8 cellular contexts compared by ENCODE assay signal in genomic region chr1:228085287-228085926, GRCh38. TPM values are rescaled to one million over a fixed set of nuclear protein-coding genes. Genes with fewer than 3 reads are reported as not detected.
DNase-seq lines count a peak whose midpoint lies in the region; ATAC-seq and TF ChIP-seq lines count a peak whose summit lies in the region.

No MANE protein-coding gene starts in this region.

- H3K4me3 Mint-ChIP-seq in activated CD4-positive, alpha-beta T cell treated with anti-CD3 and anti-CD28 coated beads, Interleukin-2, amount 10 ng/mL, durations not matched to agents 24 days and 14 days: peak overlapping the region; percentile 97
- H3K4me3 Mint-ChIP-seq in activated CD8-positive, alpha-beta T cell treated with anti-CD3 and anti-CD28 coated beads, Interleukin-2, amount 10 ng/mL, durations not matched to agents 7 days and 5 days: peak overlapping the region; percentile 94
- H3K4me3 Mint-ChIP-seq in stimulated activated naive CD8-positive, alpha-beta T cell treated with anti-CD3 and anti-CD28 coated beads, Interleukin-15, amount 100 ng/mL, for 72 hours: peak overlapping the region; percentile 92 to 95

- peak overlapping the region in 1 of 2 donors; percentile 78 for H3K4me3 ChIP-seq in right atrium auricular region

- ATAC-seq in activated CD8-positive, alpha-beta T cell treated with anti-CD3 and anti-CD28 coated beads, Interleukin-2, amount 10 ng/mL, durations not matched to agents 7 days and 5 days: no peak
- no peak for ATAC-seq in stimulated activated naive CD8-positive, alpha-beta T cell treated with anti-CD3 and anti-CD28 coated beads, Interleukin-15, amount 100 ng/mL, for 72 hours

- CTCF ChIA-PET in activated CD8-positive, alpha-beta T cell treated with anti-CD3 and anti-CD28 coated beads, Interleukin-2, amount 10 ng/mL, durations not matched to agents 7 days and 5 days (lab: Charles Lee): interaction anchor here (1.5 kb wide), 1 partner anchor 17 kb away, joined by 4 read pairs; no protein-coding TSS in a partner anchor

- TF ChIP-seq CTCF in right atrium auricular region (IDR thresholded peaks at IDR 0.05): no peak

- no peaks in the 10 kb centered on the region for H3K9me3 Mint-ChIP-seq in activated CD4-positive, alpha-beta T cell treated with anti-CD3 and anti-CD28 coated beads, Interleukin-2, amount 10 ng/mL, durations not matched to agents 24 days and 14 days
- no peaks in the 10 kb centered on the region for H3K9me3 Mint-ChIP-seq in activated CD8-positive, alpha-beta T cell treated with anti-CD3 and anti-CD28 coated beads, Interleukin-2, amount 10 ng/mL, durations not matched to agents 7 days and 5 days (ENCODE audit: insufficient read depth)
- H3K9me3 Mint-ChIP-seq in stimulated activated naive CD8-positive, alpha-beta T cell treated with anti-CD3 and anti-CD28 coated beads, Interleukin-15, amount 100 ng/mL, for 72 hours: no peaks in the 10 kb centered on the region

- H3K36me3 ChIP-seq in right atrium auricular region: peaks cover 12% of the 10 kb centered on the region

- POLR2A ChIA-PET in activated CD8-positive, alpha-beta T cell treated with anti-CD3 and anti-CD28 coated beads, Interleukin-2, amount 10 ng/mL, durations not matched to agents 7 days and 5 days (lab: Charles Lee): no interaction called here

- H3K27me3 ChIP-seq in right atrium auricular region: no peaks in the 10 kb centered on the region

- H3K36me3 Mint-ChIP-seq in activated CD4-positive, alpha-beta T cell treated with anti-CD3 and anti-CD28 coated beads, Interleukin-2, amount 10 ng/mL, durations not matched to agents 24 days and 14 days (ENCODE audit: low read depth): peaks cover 44% of the 10 kb centered on the region
- H3K36me3 Mint-ChIP-seq in activated CD8-positive, alpha-beta T cell treated with anti-CD3 and anti-CD28 coated beads, Interleukin-2, amount 10 ng/mL, durations not matched to agents 7 days and 5 days (ENCODE audit: low read depth): peaks cover 64% of the 10 kb centered on the region

- DNase-seq in activated CD4-positive, alpha-beta T cell treated with anti-CD3 and anti-CD28 coated beads, Interleukin-2, amount 10 ng/mL, durations not matched to agents 24 days and 14 days: no peak
- DNase-seq in activated CD4-positive, alpha-beta T cell treated with anti-CD3 and anti-CD28 coated beads for 1 hour: no peak
- DNase-seq in activated CD8-positive, alpha-beta T cell treated with anti-CD3 and anti-CD28 coated beads, Interleukin-2, amount 10 ng/mL, durations not matched to agents 7 days and 5 days: no peak
- DNase-seq in right atrium auricular region (ENCODE audit: low spot score): no peak
- DNase-seq in stimulated activated naive CD8-positive, alpha-beta T cell treated with anti-CD3 and anti-CD28 coated beads, Interleukin-15, amount 100 ng/mL, for 72 hours: no peak
- no peak for DNase-seq in GOT3 (lab: John Stamatoyannopoulos, UW)
- no peak for DNase-seq in amygdala (lab: John Stamatoyannopoulos, UW)
- DNase-seq in cerebellar cortex (ENCODE audit: low spot score): no peak

- H3K4me1 ChIP-seq in right atrium auricular region: peaks cover 0 to 84% of the 10 kb centered on the region in 2 donors

- H3K27ac ChIP-seq in right atrium auricular region: peak overlapping the region; percentile 96 to 97

- intact Hi-C loops in activated CD4-positive, alpha-beta T cell treated with anti-CD3 and anti-CD28 coated beads, Interleukin-2, amount 10 ng/mL, durations not matched to agents 24 days and 14 days (cut with micrococcal nuclease): loop anchor here (10.0 kb wide), 1 partner anchor 1681 kb away; the partner anchor contains the start of gene PARP1

- H3K9me3 ChIP-seq in right atrium auricular region: no peaks in the 10 kb centered on the region

- peaks cover 55% of the 10 kb centered on the region for H3K4me1 Mint-ChIP-seq in activated CD4-positive, alpha-beta T cell treated with anti-CD3 and anti-CD28 coated beads, Interleukin-2, amount 10 ng/mL, durations not matched to agents 24 days and 14 days
- H3K4me1 Mint-ChIP-seq in activated CD8-positive, alpha-beta T cell treated with anti-CD3 and anti-CD28 coated beads, Interleukin-2, amount 10 ng/mL, durations not matched to agents 7 days and 5 days (ENCODE audit: low read depth): peaks cover 68% of the 10 kb centered on the region
- peaks cover 83% of the 10 kb centered on the region for H3K4me1 Mint-ChIP-seq in stimulated activated naive CD8-positive, alpha-beta T cell treated with anti-CD3 and anti-CD28 coated beads, Interleukin-15, amount 100 ng/mL, for 72 hours

- H3K27me3 Mint-ChIP-seq in activated CD4-positive, alpha-beta T cell treated with anti-CD3 and anti-CD28 coated beads, Interleukin-2, amount 10 ng/mL, durations not matched to agents 24 days and 14 days: no peaks in the 10 kb centered on the region
- H3K27me3 Mint-ChIP-seq in activated CD8-positive, alpha-beta T cell treated with anti-CD3 and anti-CD28 coated beads, Interleukin-2, amount 10 ng/mL, durations not matched to agents 7 days and 5 days (ENCODE audit: low read depth): no peaks in the 10 kb centered on the region
- H3K27me3 Mint-ChIP-seq in stimulated activated naive CD8-positive, alpha-beta T cell treated with anti-CD3 and anti-CD28 coated beads, Interleukin-15, amount 100 ng/mL, for 72 hours: no peaks in the 10 kb centered on the region

- peak overlapping the region; percentile 93 for H3K27ac Mint-ChIP-seq in activated CD4-positive, alpha-beta T cell treated with anti-CD3 and anti-CD28 coated beads, Interleukin-2, amount 10 ng/mL, durations not matched to agents 24 days and 14 days
- H3K27ac Mint-ChIP-seq in activated CD8-positive, alpha-beta T cell treated with anti-CD3 and anti-CD28 coated beads, Interleukin-2, amount 10 ng/mL, durations not matched to agents 7 days and 5 days: peak overlapping the region; percentile 34
- H3K27ac Mint-ChIP-seq in stimulated activated naive CD8-positive, alpha-beta T cell treated with anti-CD3 and anti-CD28 coated beads, Interleukin-15, amount 100 ng/mL, for 72 hours: peak overlapping the region in 1 of 2 donors; percentile 93

RNA-seq across cellular contexts. Expression of gene ARF1, which starts 2.9 kb away (rescaled TPM):
- 388 and 395 TPM in 2 replicates for total RNA-seq in activated CD4-positive, alpha-beta T cell treated with anti-CD3 and anti-CD28 coated beads, Interleukin-2, amount 10 ng/mL, durations not matched to agents 24 days and 14 days
- 100 to 1,000 TPM; 313 to 322 TPM for total RNA-seq in activated CD8-positive, alpha-beta T cell treated with anti-CD3 and anti-CD28 coated beads, Interleukin-2, amount 10 ng/mL, durations not matched to agents 7 days and 5 days
- total RNA-seq in right atrium auricular region: 100 to 1,000 TPM; 375 to 422 TPM

RNA-seq across cellular contexts. Expression of gene C1orf35, which starts 17.7 kb away (rescaled TPM):
- total RNA-seq in activated CD4-positive, alpha-beta T cell treated with anti-CD3 and anti-CD28 coated beads, Interleukin-2, amount 10 ng/mL, durations not matched to agents 24 days and 14 days: 27.5 and 33.0 TPM in 2 replicates
- 10 to 100 TPM; 24.7 to 25.6 TPM for total RNA-seq in activated CD8-positive, alpha-beta T cell treated with anti-CD3 and anti-CD28 coated beads, Interleukin-2, amount 10 ng/mL, durations not matched to agents 7 days and 5 days
- 1 to 10 TPM; 4.5 to 4.9 TPM for total RNA-seq in right atrium auricular region

RNA-seq across cellular contexts. Expression of gene MRPL55, which starts 23.7 kb away (rescaled TPM):
- total RNA-seq in activated CD4-positive, alpha-beta T cell treated with anti-CD3 and anti-CD28 coated beads, Interleukin-2, amount 10 ng/mL, durations not matched to agents 24 days and 14 days: 55.2 and 62.2 TPM in 2 replicates
- 10 to 100 TPM; 51.1 to 60.7 TPM for total RNA-seq in activated CD8-positive, alpha-beta T cell treated with anti-CD3 and anti-CD28 coated beads, Interleukin-2, amount 10 ng/mL, durations not matched to agents 7 days and 5 days
- total RNA-seq in right atrium auricular region: 10 to 100 TPM; 76.6 to 81.2 TPM

RNA-seq across cellular contexts. Expression of gene GUK1, which starts 54.7 kb away (rescaled TPM):
- 211 and 222 TPM in 2 replicates for total RNA-seq in activated CD4-positive, alpha-beta T cell treated with anti-CD3 and anti-CD28 coated beads, Interleukin-2, amount 10 ng/mL, durations not matched to agents 24 days and 14 days
- 100 to 1,000 TPM; 339 to 344 TPM for total RNA-seq in activated CD8-positive, alpha-beta T cell treated with anti-CD3 and anti-CD28 coated beads, Interleukin-2, amount 10 ng/mL, durations not matched to agents 7 days and 5 days
- total RNA-seq in right atrium auricular region: 100 to 1,000 TPM; 179 to 277 TPM
